Comparison of ENCODE assay signal across 15 cellular contexts in genomic region chr15:100862162-100862561, GRCh38. TPM values are rescaled to one million over a fixed set of nuclear protein-coding genes. Genes with fewer than 3 reads are reported as not detected.
"Had no signal": no experiment of that assay in that cellular context is flagged by ENCODE, and none has a peak within 500 bp of the region (broad histone marks: within the 10 kb centered on the region; RNA-seq: fewer than 3 reads in every experiment).

No MANE protein-coding gene starts in this region.

- H3K4me3 ChIP-seq: hepatocyte, left lung, neural progenitor cell, SK-N-MC, upper lobe of right lung had no signal

- ATAC-seq: activated CD4-positive, CD25-positive, alpha-beta regulatory T cell treated with anti-CD3 and anti-CD28 coated beads, Interleukin-2, amount 50 U/mL, for 24 hours; left lung; T-cell; upper lobe of right lung had no signal

- H3K9me3 ChIP-seq: left lung, upper lobe of right lung had no signal

- H3K27me3 ChIP-seq: hepatocyte, neural progenitor cell, upper lobe of right lung had no signal

- H3K9ac ChIP-seq: neural progenitor cell, parathyroid adenoma had no signal

- H3K27ac ChIP-seq: hepatocyte, left lung, neural progenitor cell, parathyroid adenoma, SK-N-MC, upper lobe of right lung had no signal

- H3K4me2 ChIP-seq: hepatocyte, neural progenitor cell had no signal

- H2AFZ ChIP-seq: hepatocyte, neural progenitor cell, parathyroid adenoma had no signal

- H3K36me3 ChIP-seq: left lung, neural progenitor cell, upper lobe of right lung had no signal

- DNase-seq: activated CD4-positive, alpha-beta T cell treated with anti-CD3 and anti-CD28 coated beads, Interleukin-2, amount 50 U/mL, for 1 hour; activated naive CD4-positive, alpha-beta T cell; activated naive CD8-positive, alpha-beta T cell treated with anti-CD3 and anti-CD28 coated beads, Interleukin-2, amount 10 ng/mL, durations not matched to agents 7 days and 5 days; activated T-cell treated with anti-CD3 and anti-CD28 coated beads for 4 hours; left lung; stimulated activated CD4-positive, alpha-beta T cell treated with anti-CD3 and anti-CD28 coated beads, Interleukin-2, amount 100 ng/mL, for 48 hours; stimulated activated naive CD4-positive, alpha-beta T cell treated with Interleukin-2 at 50 U/mL for 16 hours; T-cell; T-helper 9 cell; upper lobe of right lung had no signal

- H3K4me1 ChIP-seq: left lung, neural progenitor cell, upper lobe of right lung had no signal

RNA-seq across cellular contexts. Expression of gene ALDH1A3, which starts 17.5 kb away (rescaled TPM):
- total RNA-seq: activated naive CD8-positive, alpha-beta T cell treated with anti-CD3 and anti-CD28 coated beads, Interleukin-2, amount 10 ng/mL, durations not matched to agents 7 days and 5 days had no signal
